Comparison of ENCODE assay signal across 8 cellular contexts in genomic region chr7:116236020-116236630, GRCh38. TPM values are rescaled to one million over a fixed set of nuclear protein-coding genes. Genes with fewer than 3 reads are reported as not detected.
DNase-seq lines count a peak whose midpoint lies in the region; ATAC-seq and TF ChIP-seq lines count a peak whose summit lies in the region.

No MANE protein-coding gene starts in this region.

- no peak overlapping the region for H2BK120ac ChIP-seq in mesendoderm (ENCODE audit: low read depth, low read length)

- intact Hi-C loops in Caco-2 (cut with micrococcal nuclease; ENCODE audit: unreplicated experiment) (loop anchor here (1.0 kb wide), 3 partner anchors 56 to 98 kb away; no protein-coding TSS in a partner anchor), transverse colon (cut with DNase I; ENCODE audit: low total_unique reads) (loop anchor here (5.0 kb wide), 1 partner anchor 49 kb away; no protein-coding TSS in a partner anchor)

- H2AK5ac ChIP-seq in mesendoderm (ENCODE audit: low read length) = no peak overlapping the region

- H3K23ac ChIP-seq in mesendoderm (ENCODE audit: low read length) = no peak overlapping the region

- H2BK5ac ChIP-seq in mesendoderm (ENCODE audit: low read length) = no peak overlapping the region

- H3K36me3 ChIP-seq in Caco-2 (ENCODE audit: control insufficient read depth, insufficient read depth, low read length) = peaks cover 1% of the 10 kb centered on the region; the same call in 1 of the 2 replicates
- H3K36me3 ChIP-seq in WERI-Rb-1 = no peaks in the 10 kb centered on the region; the same call in 1 of the 2 replicates
- H3K36me3 ChIP-seq in mesendoderm (ENCODE audit: control insufficient read depth, insufficient read depth, low read length) = no peaks in the 10 kb centered on the region
- no peaks in the 10 kb centered on the region for H3K36me3 ChIP-seq in transverse colon

- CTCF ChIA-PET in Caco-2 (lab: Charles Lee) = interaction anchor here (1.2 to 2.8 kb wide), 2 partner anchors 56 to 62 kb away, joined by 3 to 32 read pairs; no protein-coding TSS in a partner anchor

- no peaks in the 10 kb centered on the region for H3K27me3 ChIP-seq in Caco-2 (replicated peaks; ENCODE audit: control insufficient read depth, insufficient read depth, low read length)
- no peaks in the 10 kb centered on the region for H3K27me3 ChIP-seq in WERI-Rb-1 (ENCODE audit: insufficient read depth, low read depth, severe bottlenecking)
- no peaks in the 10 kb centered on the region for H3K27me3 ChIP-seq in mesendoderm (ENCODE audit: insufficient read depth, low read length, poor library complexity)
- no peaks in the 10 kb centered on the region for H3K27me3 ChIP-seq in transverse colon

- ATAC-seq in GM21360 (IDR thresholded peaks at IDR 0.05; ENCODE audit: unreplicated experiment) = peak; percentile 51

- POLR2A ChIA-PET in Caco-2 (lab: Charles Lee) = interaction anchor here (0.9 kb wide), 1 partner anchor 56 kb away, joined by 3 read pairs; no protein-coding TSS in a partner anchor

- in situ Hi-C loops in transverse colon (cut with MboI; ENCODE audit: low pct_ligation_motif_present in 1 of 4, low pct_unique_long_range_greater_than_20kb in 1 of 4, low sequenced_read_pairs in 3 of 4) = loop anchor here in 2 of 4 donors (5.0 kb wide), 1 partner anchor 59 kb away; no protein-coding TSS in a partner anchor

- peaks cover 48% of the 10 kb centered on the region for H3K36me3 Mint-ChIP-seq in Caco-2 (ENCODE audit: insufficient read depth, unreplicated experiment)

- no peak overlapping the region for H3K27ac Mint-ChIP-seq in Caco-2 (ENCODE audit: unreplicated experiment)

- no peak overlapping the region for H3K56ac ChIP-seq in mesendoderm (ENCODE audit: low read length)

- H3K4me3 Mint-ChIP-seq in Caco-2 (ENCODE audit: unreplicated experiment) = no peak overlapping the region

- H3K4ac ChIP-seq in mesendoderm (ENCODE audit: low read depth, low read length) = no peak overlapping the region

- H4K5ac ChIP-seq in mesendoderm (ENCODE audit: low read length) = no peak overlapping the region

- TF ChIP-seq POLR2A in NB4 (IDR thresholded peaks at IDR 0.05; ENCODE audit: extremely low read depth, insufficient read length) (no peak), transverse colon (IDR thresholded peaks at IDR 0.05) (no peak)

- H3K27ac ChIP-seq in WERI-Rb-1 = no peak overlapping the region
- H3K27ac ChIP-seq in mesendoderm (ENCODE audit: low read depth, low read length) = no peak overlapping the region
- H3K27ac ChIP-seq in transverse colon = peak overlapping the region in 3 of 4 donors; percentile 59 to 96 (median 82)

- H3K4me3 ChIP-seq in Caco-2 (ENCODE audit: low read depth, low read length) = no peak overlapping the region
- H3K4me3 ChIP-seq in NB4 (ENCODE audit: low read depth, low read length) = no peak overlapping the region
- H3K4me3 ChIP-seq in WERI-Rb-1 (ENCODE audit: low read depth, low read length) = no peak overlapping the region
- H3K4me3 ChIP-seq in mesendoderm (ENCODE audit: low read length) = no peak overlapping the region
- no peak overlapping the region for H3K4me3 ChIP-seq in transverse colon

- H4K8ac ChIP-seq in mesendoderm (ENCODE audit: low read depth, low read length) = no peak overlapping the region

- H3K4me2 ChIP-seq in mesendoderm (ENCODE audit: low read length) = no peak overlapping the region

- peaks cover 15% of the 10 kb centered on the region for H3K79me2 ChIP-seq in mesendoderm (ENCODE audit: control insufficient read depth, insufficient read depth, low read length)

- H3K9me3 ChIP-seq in Caco-2 (no peaks in the 10 kb centered on the region), WERI-Rb-1 (ENCODE audit: severe bottlenecking) (no peaks in the 10 kb centered on the region), transverse colon (no peaks in the 10 kb centered on the region)

- H3K4me1 Mint-ChIP-seq in Caco-2 (ENCODE audit: low read depth, unreplicated experiment) = peaks cover 26% of the 10 kb centered on the region

- H3K18ac ChIP-seq in mesendoderm (ENCODE audit: low read length) = no peak overlapping the region

- H2BK15ac ChIP-seq in mesendoderm (replicated peaks; ENCODE audit: low read depth) = no peak overlapping the region

- BruUV-seq in Caco-2 (replicated peaks; lab: Mats Ljungman, UMichigan) = no TSS peak

- WGBS in mesendoderm (ENCODE audit: extremely low coverage, insufficient coverage, low lambda C conversion rate) = no CpG with 5 or more reads among the region's 2 CpGs
- WGBS in transverse colon (ENCODE audit: low coverage in 1 of 2), 2 donors = 25 to 36% methylated on average over 2 of the region's 2 CpGs

- H3K9me3 Mint-ChIP-seq in Caco-2 (ENCODE audit: unreplicated experiment) = no peaks in the 10 kb centered on the region

- no peaks in the 10 kb centered on the region for H3K27me3 Mint-ChIP-seq in Caco-2 (ENCODE audit: insufficient read depth, unreplicated experiment)

- peaks cover 9% of the 10 kb centered on the region for H3K79me1 ChIP-seq in mesendoderm (ENCODE audit: low read length)

- peak in 1 of 2 experiments; percentile 47 for DNase-seq in Caco-2
- DNase-seq in NB4 (ENCODE audit: low read depth) = peak; percentile 59
- DNase-seq in WERI-Rb-1 = peak; percentile 20
- DNase-seq in dedifferentiated amniotic fluid mesenchymal stem cell (ENCODE audit: extremely low spot score) = peak; percentile 66
- peak; percentile 38 for DNase-seq in mesendoderm
- peak; percentile 48 for DNase-seq in transverse colon
- DNase-seq in HK-2 (ENCODE audit: unreplicated experiment) = no peak

- no peak overlapping the region for H3K9ac ChIP-seq in mesendoderm (ENCODE audit: low read length)

- no peak for TF ChIP-seq EP300 in transverse colon (IDR thresholded peaks at IDR 0.05; ENCODE audit: low read depth)

- H3K4me1 ChIP-seq in Caco-2 = peaks cover 20% of the 10 kb centered on the region
- no peaks in the 10 kb centered on the region for H3K4me1 ChIP-seq in mesendoderm (ENCODE audit: control insufficient read depth, low read depth, low read length)
- peaks cover 12 to 66% (median 27%) of the 10 kb centered on the region in 4 donors for H3K4me1 ChIP-seq in transverse colon

- TF ChIP-seq CTCF in Caco-2 (IDR thresholded peaks at IDR 0.05; ENCODE audit: insufficient read depth in 1 of 2, low read depth in 1 of 2, low read length in 1 of 2, severe bottlenecking in 1 of 2, unreplicated experiment in 1 of 2) (peak; percentile 57 to 64), NB4 (IDR thresholded peaks at IDR 0.05; ENCODE audit: low read depth, low read length) (peak; percentile 35), WERI-Rb-1 (IDR thresholded peaks at IDR 0.05; ENCODE audit: low read depth, low read length) (no peak; the same call in 1 of the 2 replicates), transverse colon (IDR thresholded peaks at IDR 0.05) (peak; percentile 43 to 72 (median 54))

RNA-seq across cellular contexts. Expression of gene TES, which starts 25.8 kb away (rescaled TPM):
- total RNA-seq in Caco-2 (2022) (190 and 207 TPM in 2 replicates), transverse colon (100 to 1,000 TPM in 3 of 4 donors, 10 to 100 TPM in 1; 77.4 to 119 (median 115) TPM)
- polyA plus RNA-seq in mesendoderm (2013, experiment 1 of 2) = 85.9 TPM
- 89.4 TPM for polyA plus RNA-seq in mesendoderm (2013, experiment 2 of 2)

Comparison
In these comparisons a context has a peak if more than half of its experiments do, and no peak if none do; other contexts are left out.
1. H3K27ac ChIP-seq: peak in transverse colon (3 of 4); none in WERI-Rb-1 (single experiment) and mesendoderm (single experiment).